In genomic region chr9:130042931-130043653, GRCh38 we compare ENCODE assay signal across 1 cellular context.
TF ChIP-seq lines count a peak whose summit lies in the region.

FNBP1 (minus strand) TSS chr9:130043189; CDS start chr9:130042975, 214 bp downstream.

TF ChIP-seq in HEK293, 187 proteins besides CTCF, POLR2A, EP300 and RAD21 (continued from another document and continues in another):
- TF ChIP-seq EGR2 (tag by site-specific recombination; IDR thresholded peaks at IDR 0.05; ENCODE audit: low read depth) (no peak), SETDB1 (IDR thresholded peaks at IDR 0.05; ENCODE audit: insufficient read length, low read length) (no peak), ZNF16 (tag by site-specific recombination; IDR thresholded peaks at IDR 0.05; ENCODE audit: low read depth) (no peak), ZNF223 (tag by site-specific recombination; IDR thresholded peaks at IDR 0.05) (no peak), ZNF354C (tag by site-specific recombination; IDR thresholded peaks at IDR 0.05; ENCODE audit: borderline replicate concordance, low read depth) (no peak), ZNF585B (tag by site-specific recombination; IDR thresholded peaks at IDR 0.05) (no peak), HOXD13 (CRISPR knock-in tag; IDR thresholded peaks at IDR 0.05; ENCODE audit: borderline replicate concordance) (no peak), ZNF488 (tag by site-specific recombination; IDR thresholded peaks at IDR 0.05) (no peak), ZNF155 (tag by site-specific recombination; IDR thresholded peaks at IDR 0.05) (no peak), REPIN1 (tag by site-specific recombination; IDR thresholded peaks at IDR 0.05; ENCODE audit: low read depth) (no peak), ZNF548 (tag by site-specific recombination; IDR thresholded peaks at IDR 0.05) (no peak), ZSCAN4 (tag by site-specific recombination; IDR thresholded peaks at IDR 0.05) (no peak), ZNF121 (tag by site-specific recombination; IDR thresholded peaks at IDR 0.05) (no peak), HOXA7 (CRISPR knock-in tag; IDR thresholded peaks at IDR 0.05; ENCODE audit: borderline replicate concordance) (no peak), ZNF747 (tag by site-specific recombination; IDR thresholded peaks at IDR 0.05) (no peak), ZBTB17 (tag by site-specific recombination; IDR thresholded peaks at IDR 0.05) (peak; percentile 99), GLI4 (tag by site-specific recombination; IDR thresholded peaks at IDR 0.05) (peak; percentile 75; the same call in 1 of the 2 replicates), ZNF626 (tag by site-specific recombination; IDR thresholded peaks at IDR 0.05) (no peak), ZNF24 (tag by site-specific recombination; IDR thresholded peaks at IDR 0.05) (no peak), SP2 (tag by site-specific recombination; IDR thresholded peaks at IDR 0.05) (no peak), ELK4 (IDR thresholded peaks at IDR 0.05; ENCODE audit: borderline replicate concordance, low read depth, low read length) (no peak), ZSCAN16 (tag by site-specific recombination; IDR thresholded peaks at IDR 0.05) (no peak), FEZF1 (tag by site-specific recombination; IDR thresholded peaks at IDR 0.05) (no peak; the same call in 1 of the 2 replicates), TSHZ1 (tag by site-specific recombination; IDR thresholded peaks at IDR 0.05; ENCODE audit: borderline replicate concordance) (no peak), ZNF645 (tag by site-specific recombination; IDR thresholded peaks at IDR 0.05) (no peak), ZNF791 (tag by site-specific recombination; IDR thresholded peaks at IDR 0.05) (no peak), SCRT1 (tag by site-specific recombination; IDR thresholded peaks at IDR 0.05; ENCODE audit: borderline replicate concordance) (no peak), ZBTB48 (tag by site-specific recombination; IDR thresholded peaks at IDR 0.05) (peak; percentile 83), ZNF426 (tag by site-specific recombination; IDR thresholded peaks at IDR 0.05) (no peak), ZNF169 (tag by site-specific recombination; IDR thresholded peaks at IDR 0.05) (no peak), ZNF76 (tag by site-specific recombination; IDR thresholded peaks at IDR 0.05; ENCODE audit: borderline replicate concordance, low read depth) (no peak), ZNF174 (tag by site-specific recombination; IDR thresholded peaks at IDR 0.05) (no peak), ZNF239 (tag by site-specific recombination; IDR thresholded peaks at IDR 0.05) (no peak), ZNF529 (tag by site-specific recombination; IDR thresholded peaks at IDR 0.05; ENCODE audit: insufficient replicate concordance) (no peak), ZNF335 (tag by site-specific recombination; conservative IDR thresholded peaks at IDR 0.05) (peak; percentile 50), ZNF837 (tag by site-specific recombination; IDR thresholded peaks at IDR 0.05) (no peak), INSM2 (tag by site-specific recombination; IDR thresholded peaks at IDR 0.05) (no peak), ZNF560 (tag by site-specific recombination; IDR thresholded peaks at IDR 0.05; ENCODE audit: borderline replicate concordance) (no peak), ZNF391 (tag by site-specific recombination; IDR thresholded peaks at IDR 0.05; ENCODE audit: borderline replicate concordance, low read depth) (no peak), ZNF571 (tag by site-specific recombination; IDR thresholded peaks at IDR 0.05) (no peak), SP3 (tag by site-specific recombination; IDR thresholded peaks at IDR 0.05) (no peak), BCL6B (tag by site-specific recombination; IDR thresholded peaks at IDR 0.05) (no peak), ZNF133 (tag by site-specific recombination; IDR thresholded peaks at IDR 0.05) (no peak), ZSCAN18 (tag by site-specific recombination; IDR thresholded peaks at IDR 0.05) (no peak), ZNF596 (tag by site-specific recombination; IDR thresholded peaks at IDR 0.05) (no peak), ZEB2 (tag by site-specific recombination; IDR thresholded peaks at IDR 0.05) (0 out of 2 replicates have a peak, but pooled peaks have one; percentile 62), ZNF366 (tag by site-specific recombination; conservative IDR thresholded peaks at IDR 0.05) (no peak), ZNF214 (tag by site-specific recombination; IDR thresholded peaks at IDR 0.05; ENCODE audit: borderline replicate concordance) (no peak), ZNF302 (tag by site-specific recombination; IDR thresholded peaks at IDR 0.05; ENCODE audit: low read depth) (no peak), ZNF184 (tag by site-specific recombination; IDR thresholded peaks at IDR 0.05) (no peak), ZNF23 (tag by site-specific recombination; IDR thresholded peaks at IDR 0.05; ENCODE audit: borderline replicate concordance) (no peak), ZBTB11 (tag by site-specific recombination; conservative IDR thresholded peaks at IDR 0.05; ENCODE audit: low read depth) (0 out of 2 replicates have a peak, but pooled peaks have one; percentile 52), ZXDB (tag by site-specific recombination; IDR thresholded peaks at IDR 0.05) (peak; percentile 59), ZNF404 (tag by site-specific recombination; IDR thresholded peaks at IDR 0.05) (no peak), ZNF561 (tag by site-specific recombination; IDR thresholded peaks at IDR 0.05; ENCODE audit: borderline replicate concordance) (0 out of 2 replicates have a peak, but pooled peaks have one; percentile 8), TCF7L2 (IDR thresholded peaks at IDR 0.05; ENCODE audit: borderline replicate concordance, low read depth, low read length) (no peak), ZNF311 (tag by site-specific recombination; IDR thresholded peaks at IDR 0.05; ENCODE audit: borderline replicate concordance) (no peak)
